8 cellular contexts compared by ENCODE assay signal in the genomic region with DNA sequence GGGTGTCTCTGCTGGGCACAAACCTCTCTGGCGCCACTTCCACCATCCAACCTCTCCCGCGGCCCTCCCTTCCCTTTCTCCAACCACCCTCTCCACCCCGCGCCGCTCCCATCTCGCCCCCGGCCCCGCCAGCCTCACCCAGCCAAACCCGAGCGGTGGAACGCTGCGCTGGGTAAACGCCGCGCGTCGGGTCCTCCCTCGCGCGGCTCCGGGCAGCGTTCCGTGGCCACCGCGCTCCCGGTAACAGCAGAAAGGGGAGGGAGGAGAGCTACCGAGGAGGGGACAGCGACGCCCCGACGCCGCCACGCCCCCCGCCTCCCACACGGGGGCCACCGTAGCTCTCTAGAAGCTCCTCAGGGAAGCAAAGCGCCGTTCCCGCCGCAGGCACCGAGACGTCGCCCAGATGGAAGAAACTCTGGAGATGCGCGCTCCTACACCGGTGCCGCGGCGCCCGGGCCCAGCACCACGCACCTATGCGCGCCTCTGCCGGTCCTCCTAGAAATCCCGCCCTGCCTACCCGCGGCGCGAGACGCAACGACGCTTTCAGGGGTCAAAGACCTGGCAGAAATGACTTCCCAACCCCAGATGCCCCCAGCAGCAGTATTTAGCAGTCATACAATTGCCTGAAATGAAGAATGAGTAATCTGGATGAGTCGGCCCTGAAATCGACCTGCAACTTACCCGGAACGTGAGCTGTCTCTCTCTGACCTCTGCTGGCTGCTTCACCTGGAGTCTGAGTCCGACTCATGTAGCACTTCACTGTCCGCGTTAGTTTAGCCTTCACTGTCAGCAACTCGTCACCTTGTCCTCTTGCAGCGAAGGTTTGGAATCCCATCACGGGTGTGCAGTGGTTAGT. TPM values are rescaled to one million over a fixed set of nuclear protein-coding genes. Genes with fewer than 3 reads are reported as not detected.
A peak's percentile ranks its signal among the peaks of the same experiment; 100 is the strongest.
DNase-seq lines count a peak whose midpoint lies in the region; ATAC-seq and TF ChIP-seq lines count a peak whose summit lies in the region.

A gene with protein sequence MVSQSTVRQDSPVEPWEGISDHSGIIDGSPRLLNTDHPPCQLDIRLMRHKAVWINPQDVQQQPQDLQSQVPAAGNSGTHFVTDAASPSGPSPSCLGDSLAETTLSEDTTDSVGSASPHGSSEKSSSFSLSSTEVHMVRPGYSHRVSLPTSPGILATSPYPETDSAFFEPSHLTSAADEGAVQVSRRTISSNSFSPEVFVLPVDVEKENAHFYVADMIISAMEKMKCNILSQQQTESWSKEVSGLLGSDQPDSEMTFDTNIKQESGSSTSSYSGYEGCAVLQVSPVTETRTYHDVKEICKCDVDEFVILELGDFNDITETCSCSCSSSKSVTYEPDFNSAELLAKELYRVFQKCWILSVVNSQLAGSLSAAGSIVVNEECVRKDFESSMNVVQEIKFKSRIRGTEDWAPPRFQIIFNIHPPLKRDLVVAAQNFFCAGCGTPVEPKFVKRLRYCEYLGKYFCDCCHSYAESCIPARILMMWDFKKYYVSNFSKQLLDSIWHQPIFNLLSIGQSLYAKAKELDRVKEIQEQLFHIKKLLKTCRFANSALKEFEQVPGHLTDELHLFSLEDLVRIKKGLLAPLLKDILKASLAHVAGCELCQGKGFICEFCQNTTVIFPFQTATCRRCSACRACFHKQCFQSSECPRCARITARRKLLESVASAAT (minus strand): TSS at position 257 of the 856 bp plus-strand sequence. CDS start 14,777 bp downstream, outside the sequence.

- H3K4me1 ChIP-seq in endodermal cell (ENCODE audit: control insufficient read depth, insufficient read depth, low read length) (no peaks in the 10 kb centered on the region), mucosa of descending colon (ENCODE audit: low read depth) (peaks cover 26% of the 10 kb centered on the region)

- H3K36me3 ChIP-seq in WERI-Rb-1 (no peaks in the 10 kb centered on the region), endodermal cell (ENCODE audit: control insufficient read depth, insufficient read depth, low read length) (no peaks in the 10 kb centered on the region), mucosa of descending colon (ENCODE audit: low read depth) (no peaks in the 10 kb centered on the region)

- H3K27me3 ChIP-seq in WERI-Rb-1 (ENCODE audit: insufficient read depth, low read depth, severe bottlenecking) = no peaks in the 10 kb centered on the region
- H3K27me3 ChIP-seq in endodermal cell (ENCODE audit: control insufficient read depth, insufficient read depth, low read length, poor library complexity, severe bottlenecking) = peaks cover 74% of the 10 kb centered on the region

- peak within 1 kb of the TSS; percentile 66 for H3K4me3 Mint-ChIP-seq in endodermal cell
- peak within 1 kb of the TSS; percentile 87 to 88 for H3K4me3 Mint-ChIP-seq in stimulated activated naive CD8-positive, alpha-beta T cell treated with anti-CD3 and anti-CD28 coated beads, Interleukin-15, amount 100 ng/mL, for 72 hours

- peaks cover 68% of the 10 kb centered on the region for H3K27me3 Mint-ChIP-seq in endodermal cell (ENCODE audit: insufficient read depth)
- peaks cover 46% of the 10 kb centered on the region for H3K27me3 Mint-ChIP-seq in stimulated activated naive CD8-positive, alpha-beta T cell treated with anti-CD3 and anti-CD28 coated beads, Interleukin-15, amount 100 ng/mL, for 72 hours

- 0 to 2% methylated on average over 45 to 73 of the region's 73 CpGs for WGBS in endodermal cell (ENCODE audit: insufficient coverage in 1 of 2, insufficient read length in 1 of 2), 2 experiments

- H3K36me3 Mint-ChIP-seq in endodermal cell (ENCODE audit: low read depth) = no peaks in the 10 kb centered on the region

- peaks cover 3% of the 10 kb centered on the region for H3K4me1 Mint-ChIP-seq in endodermal cell
- H3K4me1 Mint-ChIP-seq in stimulated activated naive CD8-positive, alpha-beta T cell treated with anti-CD3 and anti-CD28 coated beads, Interleukin-15, amount 100 ng/mL, for 72 hours = peaks cover 46% of the 10 kb centered on the region

- H3K9ac ChIP-seq in endodermal cell (ENCODE audit: extremely low read depth, low read length, poor library complexity, severe bottlenecking) = no peak within 1 kb of the TSS

- intact Hi-C loops in mucosa of descending colon (cut with DNase I, micrococcal nuclease) = no loop called here

- ATAC-seq in activated CD4-positive, CD25-positive, alpha-beta regulatory T cell treated with anti-CD3 and anti-CD28 coated beads, Interleukin-2, amount 50 U/mL, for 24 hours = peak; percentile 46 to 49
- ATAC-seq in HG03442 (IDR thresholded peaks at IDR 0.05; ENCODE audit: unreplicated experiment) (peak; percentile 26), mucosa of descending colon (peak; percentile 77), HG03378 (IDR thresholded peaks at IDR 0.05; ENCODE audit: unreplicated experiment) (no peak)
- peak; percentile 82 for ATAC-seq in stimulated activated naive CD8-positive, alpha-beta T cell treated with anti-CD3 and anti-CD28 coated beads, Interleukin-15, amount 100 ng/mL, for 72 hours

- H3K27ac ChIP-seq in WERI-Rb-1 (peak within 1 kb of the TSS; percentile 68), endodermal cell (ENCODE audit: low read depth, low read length) (no peak within 1 kb of the TSS)

- H3K27ac Mint-ChIP-seq in endodermal cell = no peak within 1 kb of the TSS
- peak within 1 kb of the TSS; percentile 90 to 93 for H3K27ac Mint-ChIP-seq in stimulated activated naive CD8-positive, alpha-beta T cell treated with anti-CD3 and anti-CD28 coated beads, Interleukin-15, amount 100 ng/mL, for 72 hours

- H3K4me3 ChIP-seq in WERI-Rb-1 (ENCODE audit: low read depth, low read length) (peak within 1 kb of the TSS; percentile 84), endodermal cell (ENCODE audit: low read length) (peak within 1 kb of the TSS; percentile 77), mucosa of descending colon (peak within 1 kb of the TSS; percentile 23)

- no peaks in the 10 kb centered on the region for H3K9me3 Mint-ChIP-seq in endodermal cell
- no peaks in the 10 kb centered on the region for H3K9me3 Mint-ChIP-seq in stimulated activated naive CD8-positive, alpha-beta T cell treated with anti-CD3 and anti-CD28 coated beads, Interleukin-15, amount 100 ng/mL, for 72 hours

- DNase-seq in activated CD4-positive, CD25-positive, alpha-beta regulatory T cell (lab: John Stamatoyannopoulos, UW) = no peak
- DNase-seq in WERI-Rb-1 (peak; percentile 81), endodermal cell (peak; percentile 85), mucosa of descending colon (peak; percentile 77 to 87 (median 85))
- peak; percentile 40 to 63 for DNase-seq in stimulated activated naive CD8-positive, alpha-beta T cell treated with anti-CD3 and anti-CD28 coated beads, Interleukin-15, amount 100 ng/mL, for 72 hours

- no peaks in the 10 kb centered on the region for H3K9me3 ChIP-seq in WERI-Rb-1 (ENCODE audit: severe bottlenecking)
- no peaks in the 10 kb centered on the region for H3K9me3 ChIP-seq in endodermal cell (ENCODE audit: control insufficient read depth, low read length)
- no peaks in the 10 kb centered on the region for H3K9me3 ChIP-seq in mucosa of descending colon

- TF ChIP-seq CTCF in WERI-Rb-1 (IDR thresholded peaks at IDR 0.05; ENCODE audit: low read depth, low read length) (peak; percentile 43; the same call in 1 of the 2 replicates), endodermal cell (conservative IDR thresholded peaks at IDR 0.05) (peak; percentile 36), mucosa of descending colon (IDR thresholded peaks at IDR 0.05) (no peak)

RNA-seq across cellular contexts. Expression of the gene that starts here (rescaled TPM):
- total RNA-seq in endodermal cell = 1 to 10 TPM; 3.1 to 3.6 TPM
- 3.0 TPM for polyA plus RNA-seq in endodermal cell (2013, experiment 1 of 2)
- polyA plus RNA-seq in endodermal cell (2013, experiment 2 of 2) = 1.9 TPM
- total RNA-seq in mucosa of descending colon = 10 to 100 TPM; 13.5 to 35.2 (median 32.6) TPM

Comparison
In these comparisons a context has a peak if more than half of its experiments do, and no peak if none do; other contexts are left out.
1. DNase-seq: peak in WERI-Rb-1 (single experiment), endodermal cell (single experiment), mucosa of descending colon (3 of 3) and stimulated activated naive CD8-positive, alpha-beta T cell treated with anti-CD3 and anti-CD28 coated beads, Interleukin-15, amount 100 ng/mL, for 72 hours (2 of 2); none in activated CD4-positive, CD25-positive, alpha-beta regulatory T cell (0 of 4).
2. H3K4me3 ChIP-seq: peak in every context shown above with its lines; median percentile 84 in WERI-Rb-1; 77 in endodermal cell; 23 in mucosa of descending colon.